ENCODE assay signal across 1 cellular context in genomic region chr17:41737680-41738023, GRCh38.
TF ChIP-seq lines count a peak whose summit lies in the region.

No MANE protein-coding gene starts in this region.

TF ChIP-seq in GM12878, 131 proteins besides CTCF, POLR2A, EP300 and RAD21:
- no peak for TF ChIP-seq SUZ12 (IDR thresholded peaks at IDR 0.05; ENCODE audit: unreplicated experiment)
- TF ChIP-seq, protein P1, sequence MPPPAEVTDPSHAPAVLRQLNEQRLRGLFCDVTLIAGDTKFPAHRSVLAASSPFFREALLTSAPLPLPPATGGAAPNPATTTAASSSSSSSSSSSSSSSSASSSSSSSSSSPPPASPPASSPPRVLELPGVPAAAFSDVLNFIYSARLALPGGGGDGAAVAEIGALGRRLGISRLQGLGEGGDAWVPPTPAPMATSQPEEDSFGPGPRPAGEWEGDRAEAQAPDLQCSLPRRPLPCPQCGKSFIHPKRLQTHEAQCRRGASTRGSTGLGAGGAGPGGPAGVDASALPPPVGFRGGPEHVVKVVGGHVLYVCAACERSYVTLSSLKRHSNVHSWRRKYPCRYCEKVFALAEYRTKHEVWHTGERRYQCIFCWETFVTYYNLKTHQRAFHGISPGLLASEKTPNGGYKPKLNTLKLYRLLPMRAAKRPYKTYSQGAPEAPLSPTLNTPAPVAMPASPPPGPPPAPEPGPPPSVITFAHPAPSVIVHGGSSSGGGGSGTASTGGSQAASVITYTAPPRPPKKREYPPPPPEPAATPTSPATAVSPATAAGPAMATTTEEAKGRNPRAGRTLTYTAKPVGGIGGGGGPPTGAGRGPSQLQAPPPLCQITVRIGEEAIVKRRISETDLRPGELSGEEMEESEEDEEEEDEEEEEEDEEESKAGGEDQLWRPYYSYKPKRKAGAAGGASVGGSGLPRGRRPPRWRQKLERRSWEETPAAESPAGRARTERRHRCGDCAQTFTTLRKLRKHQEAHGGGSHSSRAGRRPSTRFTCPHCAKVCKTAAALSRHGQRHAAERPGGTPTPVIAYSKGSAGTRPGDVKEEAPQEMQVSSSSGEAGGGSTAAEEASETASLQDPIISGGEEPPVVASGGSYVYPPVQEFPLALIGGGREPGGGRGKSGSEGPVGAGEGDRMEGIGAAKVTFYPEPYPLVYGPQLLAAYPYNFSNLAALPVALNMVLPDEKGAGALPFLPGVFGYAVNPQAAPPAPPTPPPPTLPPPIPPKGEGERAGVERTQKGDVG (CRISPR knock-in tag; IDR thresholded peaks at IDR 0.05): no peak
- TF ChIP-seq CHD2 (IDR thresholded peaks at IDR 0.05; ENCODE audit: borderline replicate concordance, low read depth, low read length): no peak
- TF ChIP-seq MYC (IDR thresholded peaks at IDR 0.05; ENCODE audit: insufficient read depth, insufficient read length, insufficient replicate concordance, low read length, severe bottlenecking): no peak
- TF ChIP-seq SMC3 (IDR thresholded peaks at IDR 0.05; ENCODE audit: borderline replicate concordance, low read length): no peak
- TF ChIP-seq, protein P2, sequence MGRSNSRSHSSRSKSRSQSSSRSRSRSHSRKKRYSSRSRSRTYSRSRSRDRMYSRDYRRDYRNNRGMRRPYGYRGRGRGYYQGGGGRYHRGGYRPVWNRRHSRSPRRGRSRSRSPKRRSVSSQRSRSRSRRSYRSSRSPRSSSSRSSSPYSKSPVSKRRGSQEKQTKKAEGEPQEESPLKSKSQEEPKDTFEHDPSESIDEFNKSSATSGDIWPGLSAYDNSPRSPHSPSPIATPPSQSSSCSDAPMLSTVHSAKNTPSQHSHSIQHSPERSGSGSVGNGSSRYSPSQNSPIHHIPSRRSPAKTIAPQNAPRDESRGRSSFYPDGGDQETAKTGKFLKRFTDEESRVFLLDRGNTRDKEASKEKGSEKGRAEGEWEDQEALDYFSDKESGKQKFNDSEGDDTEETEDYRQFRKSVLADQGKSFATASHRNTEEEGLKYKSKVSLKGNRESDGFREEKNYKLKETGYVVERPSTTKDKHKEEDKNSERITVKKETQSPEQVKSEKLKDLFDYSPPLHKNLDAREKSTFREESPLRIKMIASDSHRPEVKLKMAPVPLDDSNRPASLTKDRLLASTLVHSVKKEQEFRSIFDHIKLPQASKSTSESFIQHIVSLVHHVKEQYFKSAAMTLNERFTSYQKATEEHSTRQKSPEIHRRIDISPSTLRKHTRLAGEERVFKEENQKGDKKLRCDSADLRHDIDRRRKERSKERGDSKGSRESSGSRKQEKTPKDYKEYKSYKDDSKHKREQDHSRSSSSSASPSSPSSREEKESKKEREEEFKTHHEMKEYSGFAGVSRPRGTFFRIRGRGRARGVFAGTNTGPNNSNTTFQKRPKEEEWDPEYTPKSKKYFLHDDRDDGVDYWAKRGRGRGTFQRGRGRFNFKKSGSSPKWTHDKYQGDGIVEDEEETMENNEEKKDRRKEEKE (IDR thresholded peaks at IDR 0.05): no peak
- TF ChIP-seq IRF4 (IDR thresholded peaks at IDR 0.05; ENCODE audit: low read depth, low read length): no peak
- no peak for TF ChIP-seq TARDBP (IDR thresholded peaks at IDR 0.05; ENCODE audit: borderline replicate concordance)
